Comparison of ENCODE assay signal across 17 cellular contexts in the genomic region with DNA sequence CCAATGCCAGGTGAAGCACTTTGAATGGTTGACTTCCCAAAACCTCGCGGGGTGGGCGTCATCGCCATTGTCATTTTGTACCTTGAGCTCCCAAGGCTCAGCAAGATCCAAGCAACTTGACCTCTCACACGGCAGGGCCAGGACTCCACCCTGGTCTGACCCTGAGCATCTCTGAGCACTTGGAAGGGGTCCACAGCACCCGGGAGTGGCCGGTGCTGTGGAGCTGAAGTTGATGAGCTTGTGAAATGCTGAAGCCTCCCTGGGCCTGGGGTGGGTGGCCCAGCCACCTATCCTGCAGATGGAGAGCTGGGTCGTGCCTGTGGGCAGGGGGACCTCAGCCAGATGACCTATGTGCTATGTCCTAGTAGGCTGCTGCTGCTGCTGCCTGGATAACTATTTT.
A peak's percentile ranks its signal among the peaks of the same experiment; 100 is the strongest.
DNase-seq lines count a peak whose midpoint lies in the region; ATAC-seq and TF ChIP-seq lines count a peak whose summit lies in the region.
"Had no signal": no experiment of that assay in that cellular context is flagged by ENCODE, and none has a peak within 500 bp of the region (broad histone marks: within the 10 kb centered on the region; RNA-seq: fewer than 3 reads in every experiment).

No MANE protein-coding gene starts in this region.

- no peaks in the 10 kb centered on the region for H3K36me3 ChIP-seq in spleen
- H3K36me3 ChIP-seq: HAP-1 had no signal

- 76 to 90% (median 86%) methylated on average over 1 to 8 of the region's 8 CpGs for WGBS in spleen, 5 donors

- H3K9me3 ChIP-seq in spleen = no peaks in the 10 kb centered on the region
- H3K9me3 ChIP-seq: Caco-2, HAP-1 had no signal

- no peak for TF ChIP-seq CTCF in spleen (IDR thresholded peaks at IDR 0.05 in 8 of 11, conservative IDR thresholded peaks at IDR 0.05 in 3 of 11)

- H3K4me1 ChIP-seq in spleen = no peaks in the 10 kb centered on the region
- H3K4me1 ChIP-seq: Caco-2, HAP-1 had no signal

- ATAC-seq in HG03139 (IDR thresholded peaks at IDR 0.05; ENCODE audit: unreplicated experiment) (no peak), HG03159 (IDR thresholded peaks at IDR 0.05; ENCODE audit: unreplicated experiment) (no peak), HG03469 (IDR thresholded peaks at IDR 0.05; ENCODE audit: unreplicated experiment) (no peak)
- ATAC-seq: A549, HepG2 had no signal

- no peak overlapping the region for H3K27ac ChIP-seq in spleen
- H3K27ac ChIP-seq: 22Rv1, A549, C4-2B, GM23248 had no signal

- H3K27me3 ChIP-seq in spleen (replicated peaks in 1 of 7) = peaks cover 0 to 73% (median 9%) of the 10 kb centered on the region in 7 donors

- H3K4me3 ChIP-seq in spleen = no peak overlapping the region
- H3K4me3 ChIP-seq: A549, GM23248, HAP-1 had no signal

- intact Hi-C loops in spleen (cut with DNase I; ENCODE audit: low total_unique reads) = no loop called here

- peak; percentile 36 for DNase-seq in activated effector memory CD4-positive, alpha-beta T cell treated with anti-CD3 and anti-CD28 coated beads, Interleukin-2, amount 50 U/mL, for 16 hours
- DNase-seq in activated effector memory CD4-positive, alpha-beta T cell treated with Interleukin-2 at 50 U/mL for 16 hours = no peak
- peak; percentile 82 for DNase-seq in mesenteric fat pad (ENCODE audit: low spot score)
- peak; percentile 33 for DNase-seq in spleen
- DNase-seq: AML-193, DMS79, GDM1 had no signal

- TF ChIP-seq POLR2A in spleen (IDR thresholded peaks at IDR 0.05) = no peak
